In the genomic region with DNA sequence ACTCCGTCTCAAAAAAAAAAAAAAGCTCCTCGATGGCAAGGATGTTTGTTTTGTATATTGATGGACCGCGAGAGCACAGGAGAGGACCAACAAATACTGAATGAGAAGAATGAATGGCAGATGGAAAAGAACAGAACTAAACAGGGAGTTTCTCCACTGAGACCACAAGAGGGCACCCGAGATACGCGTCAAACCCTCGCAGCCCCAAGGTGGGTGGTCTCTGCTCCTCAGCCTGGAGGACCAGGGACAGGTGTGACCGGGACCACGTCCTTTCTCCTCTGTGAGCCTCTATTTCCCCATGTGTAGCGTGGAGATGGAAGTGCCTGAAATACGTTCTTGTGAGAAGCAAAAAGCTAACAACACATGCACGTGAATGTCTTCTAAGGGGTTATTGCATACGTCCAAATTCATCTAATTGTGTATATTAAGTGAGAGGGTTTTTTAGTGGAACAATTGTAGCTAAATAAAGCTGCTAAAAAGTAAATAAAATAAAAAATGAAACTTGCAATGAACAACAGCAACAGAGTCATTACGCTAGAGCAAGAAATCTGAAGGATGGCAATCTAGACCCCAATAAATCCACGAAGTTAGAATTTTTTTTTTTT, we compare ENCODE assay signal across 8 cellular contexts. TPM values are rescaled to one million over a fixed set of nuclear protein-coding genes. Genes with fewer than 3 reads are reported as not detected.
DNase-seq lines count a peak whose midpoint lies in the region; ATAC-seq and TF ChIP-seq lines count a peak whose summit lies in the region.

No MANE protein-coding gene starts in this region.

- peak; percentile 84 for TF ChIP-seq CTCF in GM10266 (IDR thresholded peaks at IDR 0.05; ENCODE audit: control insufficient read depth, insufficient read depth, low read depth, missing control alignments)

- ATAC-seq in GM19452 (IDR thresholded peaks at IDR 0.05; ENCODE audit: unreplicated experiment), result no peak

- DNase-seq in Ammon's horn (ENCODE audit: low spot score), result peak; percentile 71
- peak; percentile 60 for DNase-seq in GM10266 (ENCODE audit: extremely low spot score)
- peak; percentile 66 for DNase-seq in NCI-H2196 (lab: John Stamatoyannopoulos, UW; ENCODE audit: unreplicated experiment)
- DNase-seq in activated T-cell treated with anti-CD3 and anti-CD28 coated beads for 4 hours, result peak; percentile 33
- peak; percentile 46 for DNase-seq in glomerular visceral epithelial cell (ENCODE audit: extremely low spot score)
- DNase-seq in renal cortical epithelial cell (ENCODE audit: low read depth), result peak; percentile 22
- DNase-seq in mesenteric fat pad (ENCODE audit: low spot score), result no peak

RNA-seq across cellular contexts. Expression of a gene that starts 8.3 kb away (rescaled TPM):
- 4.7 and 26.7 TPM in 2 replicates for total RNA-seq in renal cortical epithelial cell
- total RNA-seq in mesenteric fat pad, result 38.1 TPM

RNA-seq across cellular contexts. Expression of a gene that starts 17.9 kb away (rescaled TPM):
- total RNA-seq in renal cortical epithelial cell, result 7.7 and 9.6 TPM in 2 replicates
- 8.3 TPM for total RNA-seq in mesenteric fat pad

RNA-seq across cellular contexts. Expression of a gene that starts 21.2 kb away (rescaled TPM):
- total RNA-seq in renal cortical epithelial cell (not detected in 2 replicates), mesenteric fat pad (1.7 TPM)

RNA-seq across cellular contexts. Expression of a gene that starts 32.4 kb away (rescaled TPM):
- 26.7 and 52.5 TPM in 2 replicates for total RNA-seq in renal cortical epithelial cell
- 141 TPM for total RNA-seq in mesenteric fat pad
